Comparison of ENCODE assay signal across 1 cellular context in the genomic region with DNA sequence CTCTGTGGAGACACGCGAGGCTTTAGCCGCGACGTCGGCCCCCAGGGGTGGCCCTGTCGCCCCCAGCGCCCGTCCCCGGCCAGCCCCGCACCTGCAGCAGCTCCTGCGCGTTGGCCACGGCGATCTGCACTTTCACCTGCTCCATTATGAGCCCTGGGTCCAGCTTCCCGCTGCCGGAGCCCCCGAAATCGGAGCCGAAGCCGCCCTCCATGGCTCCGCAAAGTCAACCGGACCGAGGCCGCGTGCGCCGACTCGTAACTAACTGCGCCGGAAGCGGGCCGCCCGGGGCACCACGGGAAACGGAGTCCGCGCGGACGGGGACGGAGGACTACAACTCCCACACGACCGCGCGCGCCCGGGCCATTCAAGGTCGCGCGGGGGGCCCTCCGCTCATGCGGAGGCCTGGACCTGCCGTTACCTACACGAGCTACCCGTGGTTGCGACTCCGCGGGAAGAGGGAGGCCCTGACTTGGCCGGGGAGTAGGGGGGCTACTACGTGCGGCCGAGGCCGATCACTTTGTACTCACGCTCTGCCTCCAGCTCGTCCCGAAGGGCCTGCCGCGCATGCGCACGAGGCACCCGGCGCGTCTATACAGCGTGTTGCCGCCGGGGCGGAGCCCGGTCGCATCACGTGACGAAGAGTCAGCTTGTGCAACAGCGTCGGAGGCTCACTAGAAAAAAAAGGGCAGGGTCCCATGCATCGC.
TF ChIP-seq lines count a peak whose summit lies in the region.

A gene (minus strand): TSS at position 264 of the 704 bp plus-strand sequence. CDS start 53 bp downstream, at position 211.

TF ChIP-seq in HepG2, 621 proteins besides CTCF, POLR2A, EP300 and RAD21 (continued from another document and continues in another):
- TF ChIP-seq, protein P1, sequence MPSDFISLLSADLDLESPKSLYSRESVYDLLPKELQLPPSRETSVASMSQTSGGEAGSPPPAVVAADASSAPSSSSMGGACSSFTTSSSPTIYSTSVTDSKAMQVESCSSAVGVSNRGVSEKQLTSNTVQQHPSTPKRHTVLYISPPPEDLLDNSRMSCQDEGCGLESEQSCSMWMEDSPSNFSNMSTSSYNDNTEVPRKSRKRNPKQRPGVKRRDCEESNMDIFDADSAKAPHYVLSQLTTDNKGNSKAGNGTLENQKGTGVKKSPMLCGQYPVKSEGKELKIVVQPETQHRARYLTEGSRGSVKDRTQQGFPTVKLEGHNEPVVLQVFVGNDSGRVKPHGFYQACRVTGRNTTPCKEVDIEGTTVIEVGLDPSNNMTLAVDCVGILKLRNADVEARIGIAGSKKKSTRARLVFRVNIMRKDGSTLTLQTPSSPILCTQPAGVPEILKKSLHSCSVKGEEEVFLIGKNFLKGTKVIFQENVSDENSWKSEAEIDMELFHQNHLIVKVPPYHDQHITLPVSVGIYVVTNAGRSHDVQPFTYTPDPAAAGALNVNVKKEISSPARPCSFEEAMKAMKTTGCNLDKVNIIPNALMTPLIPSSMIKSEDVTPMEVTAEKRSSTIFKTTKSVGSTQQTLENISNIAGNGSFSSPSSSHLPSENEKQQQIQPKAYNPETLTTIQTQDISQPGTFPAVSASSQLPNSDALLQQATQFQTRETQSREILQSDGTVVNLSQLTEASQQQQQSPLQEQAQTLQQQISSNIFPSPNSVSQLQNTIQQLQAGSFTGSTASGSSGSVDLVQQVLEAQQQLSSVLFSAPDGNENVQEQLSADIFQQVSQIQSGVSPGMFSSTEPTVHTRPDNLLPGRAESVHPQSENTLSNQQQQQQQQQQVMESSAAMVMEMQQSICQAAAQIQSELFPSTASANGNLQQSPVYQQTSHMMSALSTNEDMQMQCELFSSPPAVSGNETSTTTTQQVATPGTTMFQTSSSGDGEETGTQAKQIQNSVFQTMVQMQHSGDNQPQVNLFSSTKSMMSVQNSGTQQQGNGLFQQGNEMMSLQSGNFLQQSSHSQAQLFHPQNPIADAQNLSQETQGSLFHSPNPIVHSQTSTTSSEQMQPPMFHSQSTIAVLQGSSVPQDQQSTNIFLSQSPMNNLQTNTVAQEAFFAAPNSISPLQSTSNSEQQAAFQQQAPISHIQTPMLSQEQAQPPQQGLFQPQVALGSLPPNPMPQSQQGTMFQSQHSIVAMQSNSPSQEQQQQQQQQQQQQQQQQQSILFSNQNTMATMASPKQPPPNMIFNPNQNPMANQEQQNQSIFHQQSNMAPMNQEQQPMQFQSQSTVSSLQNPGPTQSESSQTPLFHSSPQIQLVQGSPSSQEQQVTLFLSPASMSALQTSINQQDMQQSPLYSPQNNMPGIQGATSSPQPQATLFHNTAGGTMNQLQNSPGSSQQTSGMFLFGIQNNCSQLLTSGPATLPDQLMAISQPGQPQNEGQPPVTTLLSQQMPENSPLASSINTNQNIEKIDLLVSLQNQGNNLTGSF (CRISPR knock-in tag; IDR thresholded peaks at IDR 0.05), result peak; percentile 62; the same call in 1 of the 2 replicates
- TF ChIP-seq, protein P2, sequence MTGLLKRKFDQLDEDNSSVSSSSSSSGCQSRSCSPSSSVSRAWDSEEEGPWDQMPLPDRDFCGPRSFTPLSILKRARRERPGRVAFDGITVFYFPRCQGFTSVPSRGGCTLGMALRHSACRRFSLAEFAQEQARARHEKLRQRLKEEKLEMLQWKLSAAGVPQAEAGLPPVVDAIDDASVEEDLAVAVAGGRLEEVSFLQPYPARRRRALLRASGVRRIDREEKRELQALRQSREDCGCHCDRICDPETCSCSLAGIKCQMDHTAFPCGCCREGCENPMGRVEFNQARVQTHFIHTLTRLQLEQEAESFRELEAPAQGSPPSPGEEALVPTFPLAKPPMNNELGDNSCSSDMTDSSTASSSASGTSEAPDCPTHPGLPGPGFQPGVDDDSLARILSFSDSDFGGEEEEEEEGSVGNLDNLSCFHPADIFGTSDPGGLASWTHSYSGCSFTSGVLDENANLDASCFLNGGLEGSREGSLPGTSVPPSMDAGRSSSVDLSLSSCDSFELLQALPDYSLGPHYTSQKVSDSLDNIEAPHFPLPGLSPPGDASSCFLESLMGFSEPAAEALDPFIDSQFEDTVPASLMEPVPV (CRISPR knock-in tag; IDR thresholded peaks at IDR 0.05), result peak; percentile 65; the same call in 1 of the 2 replicates
- TF ChIP-seq, protein P3, sequence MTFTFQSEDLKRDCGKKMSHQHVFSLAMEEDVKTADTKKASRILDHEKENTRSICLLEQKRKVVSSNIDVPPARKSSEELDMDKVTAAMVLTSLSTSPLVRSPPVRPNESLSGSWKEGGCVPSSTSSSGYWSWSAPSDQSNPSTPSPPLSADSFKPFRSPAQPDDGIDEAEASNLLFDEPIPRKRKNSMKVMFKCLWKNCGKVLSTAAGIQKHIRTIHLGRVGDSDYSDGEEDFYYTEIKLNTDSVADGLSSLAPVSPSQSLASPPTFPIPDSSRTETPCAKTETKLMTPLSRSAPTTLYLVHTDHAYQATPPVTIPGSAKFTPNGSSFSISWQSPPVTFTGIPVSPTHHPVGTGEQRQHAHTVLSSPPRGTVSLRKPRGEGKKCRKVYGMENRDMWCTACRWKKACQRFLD (CRISPR knock-in tag; IDR thresholded peaks at IDR 0.05; ENCODE audit: borderline replicate concordance), result 0 out of 2 replicates have a peak, but pooled peaks have one; percentile 30
- peak; percentile 99 for TF ChIP-seq THAP11 (CRISPR knock-in tag; IDR thresholded peaks at IDR 0.05)
- TF ChIP-seq, protein P4, sequence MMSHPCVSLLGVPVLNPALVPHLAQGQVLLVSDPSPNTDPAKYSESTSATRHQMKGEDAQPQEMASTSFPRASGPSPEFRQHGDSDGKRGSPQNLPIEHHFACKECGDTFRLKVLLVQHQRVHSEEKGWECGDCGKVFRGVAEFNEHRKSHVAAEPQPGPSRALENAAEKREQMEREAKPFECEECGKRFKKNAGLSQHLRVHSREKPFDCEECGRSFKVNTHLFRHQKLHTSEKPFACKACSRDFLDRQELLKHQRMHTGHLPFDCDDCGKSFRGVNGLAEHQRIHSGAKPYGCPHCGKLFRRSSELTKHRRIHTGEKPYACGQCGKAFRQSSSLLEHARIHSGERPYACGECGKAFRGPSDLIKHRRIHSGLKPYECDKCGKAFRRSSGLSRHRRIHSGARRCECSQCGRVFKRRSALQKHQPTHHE (CRISPR knock-in tag; IDR thresholded peaks at IDR 0.05; ENCODE audit: borderline replicate concordance), result peak; percentile 80
- TF ChIP-seq JARID2 (CRISPR knock-in tag; IDR thresholded peaks at IDR 0.05; ENCODE audit: insufficient replicate concordance), result peak; percentile 49
- TF ChIP-seq, protein P5, sequence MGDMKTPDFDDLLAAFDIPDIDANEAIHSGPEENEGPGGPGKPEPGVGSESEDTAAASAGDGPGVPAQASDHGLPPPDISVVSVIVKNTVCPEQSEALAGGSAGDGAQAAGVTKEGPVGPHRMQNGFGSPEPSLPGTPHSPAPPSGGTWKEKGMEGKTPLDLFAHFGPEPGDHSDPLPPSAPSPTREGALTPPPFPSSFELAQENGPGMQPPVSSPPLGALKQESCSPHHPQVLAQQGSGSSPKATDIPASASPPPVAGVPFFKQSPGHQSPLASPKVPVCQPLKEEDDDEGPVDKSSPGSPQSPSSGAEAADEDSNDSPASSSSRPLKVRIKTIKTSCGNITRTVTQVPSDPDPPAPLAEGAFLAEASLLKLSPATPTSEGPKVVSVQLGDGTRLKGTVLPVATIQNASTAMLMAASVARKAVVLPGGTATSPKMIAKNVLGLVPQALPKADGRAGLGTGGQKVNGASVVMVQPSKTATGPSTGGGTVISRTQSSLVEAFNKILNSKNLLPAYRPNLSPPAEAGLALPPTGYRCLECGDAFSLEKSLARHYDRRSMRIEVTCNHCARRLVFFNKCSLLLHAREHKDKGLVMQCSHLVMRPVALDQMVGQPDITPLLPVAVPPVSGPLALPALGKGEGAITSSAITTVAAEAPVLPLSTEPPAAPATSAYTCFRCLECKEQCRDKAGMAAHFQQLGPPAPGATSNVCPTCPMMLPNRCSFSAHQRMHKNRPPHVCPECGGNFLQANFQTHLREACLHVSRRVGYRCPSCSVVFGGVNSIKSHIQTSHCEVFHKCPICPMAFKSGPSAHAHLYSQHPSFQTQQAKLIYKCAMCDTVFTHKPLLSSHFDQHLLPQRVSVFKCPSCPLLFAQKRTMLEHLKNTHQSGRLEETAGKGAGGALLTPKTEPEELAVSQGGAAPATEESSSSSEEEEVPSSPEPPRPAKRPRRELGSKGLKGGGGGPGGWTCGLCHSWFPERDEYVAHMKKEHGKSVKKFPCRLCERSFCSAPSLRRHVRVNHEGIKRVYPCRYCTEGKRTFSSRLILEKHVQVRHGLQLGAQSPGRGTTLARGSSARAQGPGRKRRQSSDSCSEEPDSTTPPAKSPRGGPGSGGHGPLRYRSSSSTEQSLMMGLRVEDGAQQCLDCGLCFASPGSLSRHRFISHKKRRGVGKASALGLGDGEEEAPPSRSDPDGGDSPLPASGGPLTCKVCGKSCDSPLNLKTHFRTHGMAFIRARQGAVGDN (CRISPR knock-in tag; IDR thresholded peaks at IDR 0.05), result peak; percentile 94
- peak; percentile 87 for TF ChIP-seq SAP130 (CRISPR knock-in tag; IDR thresholded peaks at IDR 0.05; ENCODE audit: low read depth)
- TF ChIP-seq TEAD2 (CRISPR knock-in tag; IDR thresholded peaks at IDR 0.05), result 0 out of 2 replicates have a peak, but pooled peaks have one; percentile 40
- TF ChIP-seq U2AF1 (optimal IDR thresholded peaks at IDR 0.05; ENCODE audit: low read depth, low read length), result peak; percentile 92
- no peak for TF ChIP-seq SOX6 (IDR thresholded peaks at IDR 0.05)
- peak; percentile 79 for TF ChIP-seq SOX6 (CRISPR knock-in tag; IDR thresholded peaks at IDR 0.05)
- TF ChIP-seq PITX1 (CRISPR knock-in tag; IDR thresholded peaks at IDR 0.05), result peak; percentile 53; the same call in 1 of the 2 replicates
- peak; percentile 87; the same call in 1 of the 2 replicates for TF ChIP-seq YEATS2 (CRISPR knock-in tag; IDR thresholded peaks at IDR 0.05; ENCODE audit: borderline replicate concordance)
- TF ChIP-seq, protein P6, sequence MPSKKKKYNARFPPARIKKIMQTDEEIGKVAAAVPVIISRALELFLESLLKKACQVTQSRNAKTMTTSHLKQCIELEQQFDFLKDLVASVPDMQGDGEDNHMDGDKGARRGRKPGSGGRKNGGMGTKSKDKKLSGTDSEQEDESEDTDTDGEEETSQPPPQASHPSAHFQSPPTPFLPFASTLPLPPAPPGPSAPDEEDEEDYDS (CRISPR knock-in tag; IDR thresholded peaks at IDR 0.05), result peak; percentile 58; the same call in 1 of the 2 replicates
- TF ChIP-seq MEIS1 (CRISPR knock-in tag; IDR thresholded peaks at IDR 0.05; ENCODE audit: borderline replicate concordance), result no peak
- TF ChIP-seq, protein P7, sequence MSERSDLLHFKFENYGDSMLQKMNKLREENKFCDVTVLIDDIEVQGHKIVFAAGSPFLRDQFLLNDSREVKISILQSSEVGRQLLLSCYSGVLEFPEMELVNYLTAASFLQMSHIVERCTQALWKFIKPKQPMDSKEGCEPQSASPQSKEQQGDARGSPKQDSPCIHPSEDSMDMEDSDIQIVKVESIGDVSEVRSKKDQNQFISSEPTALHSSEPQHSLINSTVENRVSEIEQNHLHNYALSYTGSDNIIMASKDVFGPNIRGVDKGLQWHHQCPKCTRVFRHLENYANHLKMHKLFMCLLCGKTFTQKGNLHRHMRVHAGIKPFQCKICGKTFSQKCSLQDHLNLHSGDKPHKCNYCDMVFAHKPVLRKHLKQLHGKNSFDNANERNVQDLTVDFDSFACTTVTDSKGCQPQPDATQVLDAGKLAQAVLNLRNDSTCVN (CRISPR knock-in tag; IDR thresholded peaks at IDR 0.05; ENCODE audit: borderline replicate concordance), result peak; percentile 86
- no peak for TF ChIP-seq ZFP41 (CRISPR knock-in tag; IDR thresholded peaks at IDR 0.05; ENCODE audit: borderline replicate concordance)
- TF ChIP-seq ZSCAN9 (CRISPR knock-in tag; IDR thresholded peaks at IDR 0.05; ENCODE audit: borderline replicate concordance), result 0 out of 2 replicates have a peak, but pooled peaks have one; percentile 13
- TF ChIP-seq ZNF138 (CRISPR knock-in tag; IDR thresholded peaks at IDR 0.05; ENCODE audit: low read depth), result 0 out of 2 replicates have a peak, but pooled peaks have one; percentile 71
- TF ChIP-seq ZNF225 (CRISPR knock-in tag; IDR thresholded peaks at IDR 0.05), result peak; percentile 78; the same call in 1 of the 2 replicates
- TF ChIP-seq PAX8 (CRISPR knock-in tag; IDR thresholded peaks at IDR 0.05; ENCODE audit: borderline replicate concordance), result peak; percentile 60; the same call in 1 of the 2 replicates
- 0 out of 2 replicates have a peak, but pooled peaks have one; percentile 79 for TF ChIP-seq ZNF34 (CRISPR knock-in tag; IDR thresholded peaks at IDR 0.05; ENCODE audit: borderline replicate concordance)
- peak; percentile 99 for TF ChIP-seq RBFOX2 (IDR thresholded peaks at IDR 0.05; ENCODE audit: low read depth, low read length)
- peak; percentile 74 for TF ChIP-seq HNRNPUL1 (IDR thresholded peaks at IDR 0.05; ENCODE audit: low read depth, low read length)
- no peak for TF ChIP-seq HNRNPH1 (optimal IDR thresholded peaks at IDR 0.05; ENCODE audit: low read depth, low read length)
- TF ChIP-seq, protein P8, sequence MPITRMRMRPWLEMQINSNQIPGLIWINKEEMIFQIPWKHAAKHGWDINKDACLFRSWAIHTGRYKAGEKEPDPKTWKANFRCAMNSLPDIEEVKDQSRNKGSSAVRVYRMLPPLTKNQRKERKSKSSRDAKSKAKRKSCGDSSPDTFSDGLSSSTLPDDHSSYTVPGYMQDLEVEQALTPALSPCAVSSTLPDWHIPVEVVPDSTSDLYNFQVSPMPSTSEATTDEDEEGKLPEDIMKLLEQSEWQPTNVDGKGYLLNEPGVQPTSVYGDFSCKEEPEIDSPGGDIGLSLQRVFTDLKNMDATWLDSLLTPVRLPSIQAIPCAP (CRISPR knock-in tag; IDR thresholded peaks at IDR 0.05; ENCODE audit: low read depth), result no peak
- peak; percentile 86; the same call in 1 of the 2 replicates for TF ChIP-seq ZNF766 (CRISPR knock-in tag; IDR thresholded peaks at IDR 0.05; ENCODE audit: borderline replicate concordance)
- peak; percentile 99 for TF ChIP-seq MYC (CRISPR knock-in tag; IDR thresholded peaks at IDR 0.05; ENCODE audit: borderline replicate concordance)
- TF ChIP-seq MED1 (CRISPR knock-in tag; IDR thresholded peaks at IDR 0.05), result peak; percentile 65
- peak; percentile 97 for TF ChIP-seq ZFY (CRISPR knock-in tag; IDR thresholded peaks at IDR 0.05)
- TF ChIP-seq ZNF720 (CRISPR knock-in tag; IDR thresholded peaks at IDR 0.05), result no peak
- peak; percentile 77; the same call in 1 of the 2 replicates for TF ChIP-seq RARA (CRISPR knock-in tag; IDR thresholded peaks at IDR 0.05)
- peak; percentile 81 for TF ChIP-seq KDM5A (IDR thresholded peaks at IDR 0.05; ENCODE audit: borderline replicate concordance, low read length)
- TF ChIP-seq REXO4 (CRISPR knock-in tag; IDR thresholded peaks at IDR 0.05; ENCODE audit: borderline replicate concordance), result no peak
- peak; percentile 54 for TF ChIP-seq HIVEP1 (CRISPR knock-in tag; IDR thresholded peaks at IDR 0.05)
- no peak for TF ChIP-seq RELA (CRISPR knock-in tag; IDR thresholded peaks at IDR 0.05)
- TF ChIP-seq EEA1 (CRISPR knock-in tag; IDR thresholded peaks at IDR 0.05; ENCODE audit: borderline replicate concordance), result 0 out of 2 replicates have a peak, but pooled peaks have one; percentile 12
- peak; percentile 73; the same call in 1 of the 2 replicates for TF ChIP-seq ZNF607 (CRISPR knock-in tag; IDR thresholded peaks at IDR 0.05; ENCODE audit: borderline replicate concordance)
- TF ChIP-seq PHF20 (CRISPR knock-in tag; IDR thresholded peaks at IDR 0.05), result peak; percentile 84
- TF ChIP-seq ZFP36L1 (CRISPR knock-in tag; IDR thresholded peaks at IDR 0.05), result peak; percentile 83; the same call in 1 of the 2 replicates
- no peak for TF ChIP-seq SYNCRIP (IDR thresholded peaks at IDR 0.05; ENCODE audit: insufficient read depth, low read depth, low read length)
